23 cellular contexts compared by ENCODE assay signal in the genomic region with DNA sequence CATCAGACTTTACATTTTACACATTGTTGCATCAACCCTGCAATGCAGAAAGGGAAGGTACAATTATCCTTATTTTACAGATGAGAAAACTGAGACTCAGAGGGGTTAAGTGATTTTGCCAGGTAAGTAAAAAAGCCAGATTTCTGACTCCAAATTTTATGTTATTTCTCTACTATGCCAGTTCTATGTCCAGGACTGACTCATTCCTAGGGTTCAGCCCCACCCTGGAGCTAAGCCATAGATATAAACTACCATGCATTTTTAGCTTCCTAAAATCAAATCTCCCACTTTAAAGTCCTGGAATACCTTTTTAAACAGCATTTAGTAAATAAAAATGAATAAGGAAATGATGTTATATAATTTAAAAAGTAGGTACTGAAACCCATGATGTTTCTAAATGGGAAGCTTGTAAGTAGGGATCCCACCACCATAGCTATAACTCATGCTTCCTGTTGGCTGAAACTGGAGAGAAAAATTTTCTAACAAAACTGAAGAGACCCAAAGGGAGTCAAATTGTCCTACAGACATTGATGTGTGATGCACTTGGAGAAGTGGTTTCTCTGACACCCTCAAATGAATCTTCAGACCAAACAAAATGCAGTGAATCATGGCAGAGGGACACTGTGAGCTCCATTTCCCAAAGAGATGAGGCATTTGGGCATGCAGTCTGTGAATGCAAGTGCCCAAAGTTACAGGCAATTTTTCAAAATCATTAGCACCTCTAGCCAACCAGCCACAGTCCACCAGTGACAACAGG.
A peak's percentile ranks its signal among the peaks of the same experiment; 100 is the strongest.
DNase-seq lines count a peak whose midpoint lies in the region; ATAC-seq lines count a peak whose summit lies in the region.
"Had no signal": no experiment of that assay in that cellular context is flagged by ENCODE, and none has a peak within 500 bp of the region (broad histone marks: within the 10 kb centered on the region; RNA-seq: fewer than 3 reads in every experiment).

No MANE protein-coding gene starts in this region.

- H3K36me3 Mint-ChIP-seq in activated CD8-positive, alpha-beta memory T cell treated with anti-CD3 and anti-CD28 coated beads, Interleukin-2, amount 10 ng/mL, durations not matched to agents 7 days and 5 days: no peaks in the 10 kb centered on the region
- H3K36me3 Mint-ChIP-seq: stimulated activated effector memory CD8-positive, alpha-beta T cell treated with anti-CD3 and anti-CD28 coated beads, Interleukin-12 subunit alpha, Interleukin-12 subunit beta, amount 100 ng/mL, for 72 hours had no signal

- no peaks in the 10 kb centered on the region for H3K9me3 Mint-ChIP-seq in activated CD8-positive, alpha-beta memory T cell treated with anti-CD3 and anti-CD28 coated beads, Interleukin-2, amount 10 ng/mL, durations not matched to agents 7 days and 5 days (ENCODE audit: low read depth)
- H3K9me3 Mint-ChIP-seq: activated naive CD4-positive, alpha-beta T cell treated with anti-CD3 and anti-CD28 coated beads for 36 hours; activated T-cell treated with anti-CD3 and anti-CD28 coated beads, Interleukin-2, amount 50 U/mL, for 72 hours; GM23338; stimulated activated effector memory CD8-positive, alpha-beta T cell treated with anti-CD3 and anti-CD28 coated beads, Interleukin-12 subunit alpha, Interleukin-12 subunit beta, amount 100 ng/mL, for 72 hours had no signal

- H3K27ac Mint-ChIP-seq in activated CD8-positive, alpha-beta memory T cell treated with anti-CD3 and anti-CD28 coated beads, Interleukin-2, amount 10 ng/mL, durations not matched to agents 7 days and 5 days: no peak overlapping the region
- H3K27ac Mint-ChIP-seq: activated naive CD4-positive, alpha-beta T cell treated with anti-CD3 and anti-CD28 coated beads for 36 hours; activated T-cell treated with anti-CD3 and anti-CD28 coated beads, Interleukin-2, amount 50 U/mL, for 72 hours; GM23338; stimulated activated effector memory CD8-positive, alpha-beta T cell treated with anti-CD3 and anti-CD28 coated beads, Interleukin-12 subunit alpha, Interleukin-12 subunit beta, amount 100 ng/mL, for 72 hours had no signal

- H3K4me1 Mint-ChIP-seq in activated CD8-positive, alpha-beta memory T cell treated with anti-CD3 and anti-CD28 coated beads, Interleukin-2, amount 10 ng/mL, durations not matched to agents 7 days and 5 days: no peaks in the 10 kb centered on the region
- H3K4me1 Mint-ChIP-seq: GM23338; stimulated activated effector memory CD8-positive, alpha-beta T cell treated with anti-CD3 and anti-CD28 coated beads, Interleukin-12 subunit alpha, Interleukin-12 subunit beta, amount 100 ng/mL, for 72 hours had no signal

- H3K27ac ChIP-seq in angular gyrus (ENCODE audit: low read depth, low read length): peak overlapping the region; percentile 16
- H3K27ac ChIP-seq: BLaER1, gastrocnemius medialis, psoas muscle, thyroid gland had no signal

- CTCF ChIA-PET in activated CD8-positive, alpha-beta memory T cell treated with anti-CD3 and anti-CD28 coated beads, Interleukin-2, amount 10 ng/mL, durations not matched to agents 7 days and 5 days (lab: Charles Lee): no interaction called here

- H3K4me3 Mint-ChIP-seq in activated CD8-positive, alpha-beta memory T cell treated with anti-CD3 and anti-CD28 coated beads, Interleukin-2, amount 10 ng/mL, durations not matched to agents 7 days and 5 days: no peak overlapping the region
- H3K4me3 Mint-ChIP-seq: activated naive CD4-positive, alpha-beta T cell treated with anti-CD3 and anti-CD28 coated beads for 36 hours; activated T-cell treated with anti-CD3 and anti-CD28 coated beads, Interleukin-2, amount 50 U/mL, for 72 hours; GM23338; stimulated activated effector memory CD8-positive, alpha-beta T cell treated with anti-CD3 and anti-CD28 coated beads, Interleukin-12 subunit alpha, Interleukin-12 subunit beta, amount 100 ng/mL, for 72 hours had no signal

- DNase-seq in A172 (ENCODE audit: low spot score): peak; percentile 28
- DNase-seq in HT1080 (ENCODE audit: low read depth): peak; percentile 70
- DNase-seq in glomerular visceral epithelial cell (ENCODE audit: extremely low spot score): peak; percentile 1
- DNase-seq in OCI-M1 (lab: John Stamatoyannopoulos, UW): no peak
- DNase-seq in NCI-H2171 treated with DMSO at 0.1 percent for 48 hours (lab: John Stamatoyannopoulos, UW): no peak
- no peak for DNase-seq in activated CD8-positive, alpha-beta memory T cell treated with anti-CD3 and anti-CD28 coated beads, Interleukin-2, amount 10 ng/mL, durations not matched to agents 7 days and 5 days
- DNase-seq: activated CD4-positive, alpha-beta T cell treated with anti-CD3 and anti-CD28 coated beads for 4 hours; activated naive CD4-positive, alpha-beta T cell treated with anti-CD3 and anti-CD28 coated beads for 36 hours; activated T-cell treated with anti-CD3 and anti-CD28 coated beads, Interleukin-2, amount 50 U/mL, for 72 hours; anterior cingulate cortex; COR-L47; effector CD4-positive, alpha-beta T cell; gastrocnemius medialis; kidney; psoas muscle; T-helper 1 cell; thyroid gland had no signal

- peaks cover 25% of the 10 kb centered on the region for H3K27me3 Mint-ChIP-seq in activated CD8-positive, alpha-beta memory T cell treated with anti-CD3 and anti-CD28 coated beads, Interleukin-2, amount 10 ng/mL, durations not matched to agents 7 days and 5 days

- ATAC-seq in HG02981 (IDR thresholded peaks at IDR 0.05; ENCODE audit: unreplicated experiment): no peak
- ATAC-seq in activated CD8-positive, alpha-beta memory T cell treated with anti-CD3 and anti-CD28 coated beads, Interleukin-2, amount 10 ng/mL, durations not matched to agents 7 days and 5 days: no peak
- ATAC-seq: activated T-cell treated with anti-CD3 and anti-CD28 coated beads, Interleukin-2, amount 50 U/mL, for 72 hours; gastrocnemius medialis; GM23338; psoas muscle; Right ventricle myocardium inferior; stimulated activated effector memory CD8-positive, alpha-beta T cell treated with anti-CD3 and anti-CD28 coated beads, Interleukin-12 subunit alpha, Interleukin-12 subunit beta, amount 100 ng/mL, for 72 hours had no signal

Comparison
In these comparisons a context has a peak if more than half of its experiments do, and no peak if none do; other contexts are left out.
1. DNase-seq: peak in A172 (single experiment), HT1080 (single experiment) and glomerular visceral epithelial cell (single experiment); none in OCI-M1 (single experiment), NCI-H2171 treated with DMSO at 0.1 percent for 48 hours (single experiment) and activated CD8-positive, alpha-beta memory T cell treated with anti-CD3 and anti-CD28 coated beads, Interleukin-2, amount 10 ng/mL, durations not matched to agents 7 days and 5 days (single experiment).